10 cellular contexts compared by ENCODE assay signal in the genomic region with DNA sequence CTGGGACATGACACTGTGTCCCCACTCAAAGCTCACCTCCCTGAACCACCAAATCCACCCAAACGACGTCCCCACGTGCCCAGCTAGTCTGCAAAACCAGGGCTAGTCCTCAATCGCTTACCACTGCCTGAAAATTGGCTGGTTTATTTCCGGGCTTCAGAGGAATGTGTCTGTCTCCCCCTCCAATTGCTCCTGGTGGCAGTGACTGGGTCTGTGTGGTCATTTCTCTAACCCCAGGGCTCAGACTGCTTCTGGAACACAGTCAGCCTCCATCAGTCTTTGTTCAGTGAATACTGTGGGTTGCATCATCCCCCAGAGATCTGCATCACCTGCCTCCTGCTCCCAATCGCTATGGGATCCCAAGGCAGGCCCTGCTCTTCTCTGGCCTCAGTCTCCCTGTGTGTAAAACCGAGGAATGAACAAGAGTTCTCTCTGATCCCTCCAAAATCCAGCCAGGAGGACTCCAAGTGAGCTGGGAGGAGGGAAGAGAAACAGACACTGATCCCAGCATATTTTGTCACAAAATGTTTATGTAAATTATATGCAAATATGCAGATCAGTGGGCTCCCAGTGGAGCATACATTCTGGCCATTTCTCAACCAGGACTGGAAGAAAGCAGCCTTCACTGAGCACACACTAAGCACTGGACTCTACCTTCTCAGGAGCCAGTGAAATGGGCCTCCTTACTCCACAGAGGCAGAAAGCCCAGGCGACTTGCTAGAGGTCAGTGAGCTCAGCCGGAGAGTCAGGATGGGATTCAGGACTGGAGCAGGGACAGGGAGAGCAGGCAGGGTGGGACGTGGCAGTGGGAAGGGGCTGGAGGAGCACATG. TPM values are rescaled to one million over a fixed set of nuclear protein-coding genes. Genes with fewer than 3 reads are reported as not detected.
DNase-seq lines count a peak whose midpoint lies in the region; FAIRE-seq and TF ChIP-seq lines count a peak whose summit lies in the region.
"Had no signal": no experiment of that assay in that cellular context is flagged by ENCODE, and none has a peak within 500 bp of the region (broad histone marks: within the 10 kb centered on the region; RNA-seq: fewer than 3 reads in every experiment).

No MANE protein-coding gene starts in this region.

- H3K4me3 ChIP-seq in dorsolateral prefrontal cortex (peak overlapping the region in 1 of 59 donors; percentile 17), muscle layer of colon (ENCODE audit: low read depth in 1 of 2, low read length in 2 of 2) (peak overlapping the region in 1 of 2 donors; percentile 42), BE2C (ENCODE audit: low read depth, low read length) (no peak overlapping the region), small intestine (ENCODE audit: low read depth in 1 of 2, low read length in 2 of 2) (no peak overlapping the region)

- H3K27me3 ChIP-seq in dorsolateral prefrontal cortex (no peaks in the 10 kb centered on the region), muscle layer of colon (ENCODE audit: control insufficient read depth in 1 of 2, insufficient read depth in 2 of 2, low read length in 2 of 2) (no peaks in the 10 kb centered on the region), BE2C (no peaks in the 10 kb centered on the region), small intestine (ENCODE audit: control insufficient read depth in 2 of 2, insufficient read depth in 2 of 2, low read length in 2 of 2) (no peaks in the 10 kb centered on the region)

- H3K27ac ChIP-seq in dorsolateral prefrontal cortex (peak overlapping the region in 55 of 59 donors; percentile 28 to 90 (median 77)), muscle layer of colon (ENCODE audit: low read depth, low read length) (peak overlapping the region; percentile 91), small intestine (ENCODE audit: low read depth in 1 of 2, low read length in 1 of 2) (peak overlapping the region in 1 of 2 donors; percentile 68)
- H3K27ac ChIP-seq: VCaP had no signal

- H3K9ac ChIP-seq in muscle layer of colon (ENCODE audit: low read length) = peak overlapping the region; percentile 28

- TF ChIP-seq CTCF in dorsolateral prefrontal cortex (IDR thresholded peaks at IDR 0.05 in 54 of 56, conservative IDR thresholded peaks at IDR 0.05 in 2 of 56; ENCODE audit: low read depth in 1 of 56, partially characterized antibody in 56 of 56) (no peak), BE2C (IDR thresholded peaks at IDR 0.05; ENCODE audit: low read depth, low read length) (no peak)

- 65 to 69% (median 66%) methylated on average over 10 of the region's 10 CpGs for WGBS in small intestine, 3 donors

- no peaks in the 10 kb centered on the region for H3K9me3 ChIP-seq in muscle layer of colon (ENCODE audit: low read length)
- no peaks in the 10 kb centered on the region for H3K9me3 ChIP-seq in BE2C
- H3K9me3 ChIP-seq in small intestine (ENCODE audit: control insufficient read depth, low read depth) = no peaks in the 10 kb centered on the region

- intact Hi-C loops in dorsolateral prefrontal cortex (cut with DNase I) = no loop called here

- H3K36me3 ChIP-seq in muscle layer of colon (ENCODE audit: insufficient read depth, low read length) = no peaks in the 10 kb centered on the region
- H3K36me3 ChIP-seq in BE2C = no peaks in the 10 kb centered on the region
- no peaks in the 10 kb centered on the region for H3K36me3 ChIP-seq in small intestine (ENCODE audit: control insufficient read depth in 2 of 2, insufficient read depth in 2 of 2, low read length in 2 of 2)

- no peak for FAIRE-seq in small intestine (lab: Jason Lieb, UNC)

- DNase-seq in AG08395 (ENCODE audit: low spot score) = peak; percentile 76
- DNase-seq in M059J (ENCODE audit: low read depth) = peak; percentile 87
- no peak for DNase-seq in dorsolateral prefrontal cortex
- DNase-seq in BE2C = no peak
- DNase-seq in CD1c-positive myeloid dendritic cell (ENCODE audit: extremely low spot score) = no peak
- DNase-seq in NCI-H1694 treated with DMSO at 0.1 percent for 48 hours (lab: John Stamatoyannopoulos, UW) = no peak
- no peak for DNase-seq in small intestine
- DNase-seq: CD4-positive, CD25-positive, alpha-beta regulatory T cell had no signal

- peaks cover 94% of the 10 kb centered on the region for H3K4me1 ChIP-seq in muscle layer of colon (ENCODE audit: insufficient read depth, low read length)
- H3K4me1 ChIP-seq in BE2C = 0 out of 2 replicates have a peak, but pooled peaks cover 2% of the 10 kb centered on the region
- H3K4me1 ChIP-seq in small intestine (ENCODE audit: control insufficient read depth in 2 of 2, insufficient read depth in 1 of 2, low read depth in 1 of 2, low read length in 1 of 2) = no peaks in the 10 kb centered on the region

RNA-seq across cellular contexts. Expression of a gene that starts 20.9 kb away (rescaled TPM):
- total RNA-seq in M059J (2014; rRNA removed; shearing (Covaris generic)) = 17.1 and 49.2 TPM in 2 replicates
- total RNA-seq in dorsolateral prefrontal cortex = 100 to 1,000 TPM in 115 of 120 experiments, 10 to 100 TPM in 5; 83.7 to 243 (median 122) TPM
- 2.9 TPM for polyA plus RNA-seq in BE2C (2012; ENCODE audit: insufficient read depth, insufficient read length, low read depth)
- polyA plus RNA-seq in small intestine = 10 to 100 TPM in 1 of 3 donors, 1 to 10 TPM in 1, under 1 TPM in 1; 0.67 to 24.9 (median 1.9) TPM
- polyA plus RNA-seq: CD4-positive, CD25-positive, alpha-beta regulatory T cell had no signal

Comparison
In these comparisons a context has a peak if more than half of its experiments do, and no peak if none do; other contexts are left out.
1. DNase-seq: peak in AG08395 (single experiment) and M059J (single experiment); none in dorsolateral prefrontal cortex (0 of 10), BE2C (single experiment), CD1c-positive myeloid dendritic cell (single experiment), NCI-H1694 treated with DMSO at 0.1 percent for 48 hours (single experiment) and small intestine (single experiment).